Comparison of ENCODE assay signal across 15 cellular contexts in the genomic region with DNA sequence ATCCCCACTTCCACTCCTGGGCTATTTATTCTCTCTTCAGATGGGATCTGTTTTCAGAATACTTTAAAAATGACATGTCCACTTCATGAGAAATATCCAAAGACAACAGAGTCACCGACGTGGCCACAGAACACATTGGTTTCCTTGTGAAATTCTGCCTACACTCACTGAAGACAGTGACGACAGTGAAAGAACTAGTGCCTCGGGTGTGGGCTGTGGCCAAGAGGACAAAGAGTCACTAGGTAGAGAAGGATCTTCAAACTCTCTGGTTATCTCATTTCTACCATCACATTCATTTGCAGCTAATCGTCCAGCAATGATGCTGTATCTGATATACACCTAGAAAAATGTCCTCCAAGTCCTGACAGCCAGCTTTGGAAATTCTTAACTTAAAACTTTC. TPM values are rescaled to one million over a fixed set of nuclear protein-coding genes. Genes with fewer than 3 reads are reported as not detected.
DNase-seq lines count a peak whose midpoint lies in the region; ATAC-seq and TF ChIP-seq lines count a peak whose summit lies in the region.
"Had no signal": no experiment of that assay in that cellular context is flagged by ENCODE, and none has a peak within 500 bp of the region (broad histone marks: within the 10 kb centered on the region; RNA-seq: fewer than 3 reads in every experiment).

No MANE protein-coding gene starts in this region.

- H3T11ph ChIP-seq in H9 (ENCODE audit: low read length): no peak overlapping the region

- no peak overlapping the region for H4K5ac ChIP-seq in H9 (ENCODE audit: insufficient read length, low read depth, low read length)

- no peak overlapping the region for H2AFZ ChIP-seq in H9 (ENCODE audit: low read length)
- H2AFZ ChIP-seq: PC-9 had no signal

- H3K27ac Mint-ChIP-seq in H9: peak overlapping the region; percentile 43 to 78 (median 73); a peak in 3 of 7 replicates
- H3K27ac Mint-ChIP-seq: B cell had no signal

- no peaks in the 10 kb centered on the region for H3K9me3 Mint-ChIP-seq in H9
- H3K9me3 Mint-ChIP-seq: CD4-positive, alpha-beta memory T cell had no signal

- no peak for TF ChIP-seq EP300 in transverse colon (IDR thresholded peaks at IDR 0.05; ENCODE audit: low read depth)

- H4K91ac ChIP-seq in H9 (ENCODE audit: insufficient read length, low read depth, low read length): no peak overlapping the region

- H3K4me3 ChIP-seq in ascending aorta (peak overlapping the region in 1 of 2 donors; percentile 2), right cardiac atrium (ENCODE audit: low read length) (no peak overlapping the region), transverse colon (no peak overlapping the region)
- H3K4me3 ChIP-seq: PC-9 had no signal

- peaks cover 11 to 14% of the 10 kb centered on the region in 2 experiments for H3K4me1 Mint-ChIP-seq in H9
- H3K4me1 Mint-ChIP-seq: B cell had no signal

- H4K8ac ChIP-seq in H9 (replicated peaks; ENCODE audit: insufficient read length, low read depth, low read length): no peak overlapping the region

- H3K4ac ChIP-seq in H9 (ENCODE audit: low read depth, low read length): no peak overlapping the region

- no peaks in the 10 kb centered on the region for H3K79me2 ChIP-seq in H9 (ENCODE audit: insufficient read depth, low read length)

- H3K4me1 ChIP-seq in H9 (ENCODE audit: insufficient read depth, low read length) (no peaks in the 10 kb centered on the region; the same call in 1 of the 2 replicates), ascending aorta (peaks cover 6 to 50% of the 10 kb centered on the region in 2 donors), right cardiac atrium (ENCODE audit: control insufficient read depth, insufficient read depth, low read length) (peaks cover 2% of the 10 kb centered on the region), transverse colon (no peaks in the 10 kb centered on the region)

- no peak for TF ChIP-seq POLR2A in transverse colon (IDR thresholded peaks at IDR 0.05)

- intact Hi-C loops in ascending aorta (cut with DNase I): no loop called here
- intact Hi-C loops in right cardiac atrium (cut with DNase I): no loop called here
- intact Hi-C loops in transverse colon (cut with DNase I; ENCODE audit: low total_unique reads): no loop called here

- peaks cover 5 to 6% of the 10 kb centered on the region in 2 donors for H3K36me3 ChIP-seq in ascending aorta
- no peaks in the 10 kb centered on the region for H3K36me3 ChIP-seq in transverse colon

- H3K56ac ChIP-seq in H9 (ENCODE audit: insufficient read length, low read depth, low read length): no peak overlapping the region

- no peak overlapping the region for H2BK12ac ChIP-seq in H9 (ENCODE audit: insufficient read length, low read depth, low read length)

- peaks cover 9 to 21% (median 16%) of the 10 kb centered on the region in 3 experiments; a peak in 6 of 7 replicates for H3K36me3 Mint-ChIP-seq in H9 (ENCODE audit: insufficient read depth in 1 of 3, low read depth in 3 of 3)

- H4K20me1 ChIP-seq in H9 (ENCODE audit: control insufficient read depth, insufficient read depth, insufficient read length): no peaks in the 10 kb centered on the region

- no peak overlapping the region for H3K4me3 Mint-ChIP-seq in H9
- H3K4me3 Mint-ChIP-seq: B cell; CD4-positive, alpha-beta memory T cell had no signal

- H2BK120ac ChIP-seq in H9 (ENCODE audit: low read depth, low read length, poor library complexity, severe bottlenecking): no peak overlapping the region

- no peak overlapping the region for H2BK20ac ChIP-seq in H9 (ENCODE audit: low read depth, low read length, poor library complexity, severe bottlenecking)

- ATAC-seq in right cardiac atrium: no peak

- no peak overlapping the region for H3K18ac ChIP-seq in H9 (ENCODE audit: insufficient read length, low read depth, low read length)

- no CpG with 5 or more reads among the region's 5 CpGs for WGBS in H9 (ENCODE audit: extremely low coverage, insufficient read length, low lambda C conversion rate)
- 81% methylated on average over 5 of the region's 5 CpGs for WGBS in right cardiac atrium
- 80 to 93% methylated on average over 2 to 5 of the region's 5 CpGs for WGBS in transverse colon (ENCODE audit: low coverage in 1 of 2), 2 donors

- TF ChIP-seq CTCF in H9 (conservative IDR thresholded peaks at IDR 0.05): no peak
- no peak for TF ChIP-seq CTCF in ascending aorta (IDR thresholded peaks at IDR 0.05)
- TF ChIP-seq CTCF in transverse colon (IDR thresholded peaks at IDR 0.05): no peak

- no peak overlapping the region for H2BK15ac ChIP-seq in H9 (ENCODE audit: low read depth, low read length)

- H3K27ac ChIP-seq in H9 (ENCODE audit: insufficient read length, low read depth, low read length): no peak overlapping the region
- peak overlapping the region; percentile 77 to 85 for H3K27ac ChIP-seq in ascending aorta
- peak overlapping the region; percentile 54 for H3K27ac ChIP-seq in right cardiac atrium (ENCODE audit: low read length)
- H3K27ac ChIP-seq in temporal lobe (ENCODE audit: low read depth, low read length): peak overlapping the region; percentile 82
- H3K27ac ChIP-seq in transverse colon: no peak overlapping the region
- H3K27ac ChIP-seq: PC-9 had no signal

- H3K23me2 ChIP-seq in H9 (ENCODE audit: insufficient read length, low read depth, low read length, poor library complexity, severe bottlenecking): no peaks in the 10 kb centered on the region

- H3K9ac ChIP-seq in H9 (ENCODE audit: extremely low read depth, insufficient read length, low read length): no peak overlapping the region

- DNase-seq in H9 (no peak), ascending aorta (ENCODE audit: low spot score in 2 of 2) (peak in 1 of 2 donors; percentile 64), right cardiac atrium (no peak), NCI-H526 (lab: John Stamatoyannopoulos, UW) (no peak), DMS 273 treated with DMSO at 0.1 percent for 48 hours (lab: John Stamatoyannopoulos, UW) (no peak), transverse colon (no peak)
- no peak for DNase-seq in stimulated activated CD8-positive, alpha-beta memory T cell treated with anti-CD3 and anti-CD28 coated beads, Interleukin-4, amount 100 ng/mL, for 48 hours
- DNase-seq: CD4-positive, alpha-beta memory T cell; EL; KG1; NCI-H1092; NCI-H226; PC-9 had no signal

- H2AK5ac ChIP-seq in H9 (ENCODE audit: insufficient read length, low read length): no peak overlapping the region

- no peaks in the 10 kb centered on the region for H3K79me1 ChIP-seq in H9 (ENCODE audit: insufficient read depth, low read depth, low read length, poor library complexity, severe bottlenecking)

- no peaks in the 10 kb centered on the region for H3K27me3 Mint-ChIP-seq in H9 (ENCODE audit: low read depth)
- H3K27me3 Mint-ChIP-seq: B cell; CD4-positive, alpha-beta memory T cell had no signal

- H3K23ac ChIP-seq in H9 (ENCODE audit: insufficient read length, low read depth, low read length): no peak overlapping the region

- in situ Hi-C loops in transverse colon (cut with MboI; ENCODE audit: low pct_ligation_motif_present in 1 of 4, low pct_unique_long_range_greater_than_20kb in 1 of 4, low sequenced_read_pairs in 3 of 4): no loop called here

- no peak overlapping the region for H3K4me2 ChIP-seq in H9 (ENCODE audit: insufficient read depth, insufficient read length, low read length)
- H3K4me2 ChIP-seq: PC-9 had no signal

- H3K9me3 ChIP-seq in H9 (ENCODE audit: control insufficient read depth, low read depth, low read length) (no peaks in the 10 kb centered on the region), ascending aorta (no peaks in the 10 kb centered on the region), right cardiac atrium (ENCODE audit: control insufficient read depth, low read length) (no peaks in the 10 kb centered on the region), transverse colon (no peaks in the 10 kb centered on the region)

- no peak overlapping the region for H2BK5ac ChIP-seq in H9 (ENCODE audit: insufficient read length, low read length)

- H3K14ac ChIP-seq in H9 (ENCODE audit: insufficient read depth, low read length): no peak overlapping the region

- H3K27me3 ChIP-seq in H9 (ENCODE audit: insufficient read depth, low read length): no peaks in the 10 kb centered on the region
- no peaks in the 10 kb centered on the region for H3K27me3 ChIP-seq in ascending aorta
- H3K27me3 ChIP-seq in right cardiac atrium (ENCODE audit: control insufficient read depth, insufficient read depth): no peaks in the 10 kb centered on the region
- H3K27me3 ChIP-seq in transverse colon: no peaks in the 10 kb centered on the region

RNA-seq across cellular contexts. Expression of gene HABP4, which starts 59.1 kb away (rescaled TPM):
- total RNA-seq in H9 (2021) (6.8 and 7.5 TPM in 2 replicates), ascending aorta (26.9 TPM), right cardiac atrium (10 to 100 TPM; 17.1 to 21.7 (median 18.5) TPM), temporal lobe (13.0 TPM), transverse colon (10 to 100 TPM in 1 of 4 donors, 1 to 10 TPM in 3; 1.9 to 11.3 (median 5.0) TPM)
- polyA plus RNA-seq in right cardiac atrium: 19.6 TPM

Comparison
In these comparisons a context has a peak if more than half of its experiments do, and no peak if none do; other contexts are left out.
1. H3K27ac ChIP-seq: peak in ascending aorta (2 of 2), right cardiac atrium (single experiment) and temporal lobe (single experiment); none in H9 (single experiment) and transverse colon (0 of 4).